In the genomic region with DNA sequence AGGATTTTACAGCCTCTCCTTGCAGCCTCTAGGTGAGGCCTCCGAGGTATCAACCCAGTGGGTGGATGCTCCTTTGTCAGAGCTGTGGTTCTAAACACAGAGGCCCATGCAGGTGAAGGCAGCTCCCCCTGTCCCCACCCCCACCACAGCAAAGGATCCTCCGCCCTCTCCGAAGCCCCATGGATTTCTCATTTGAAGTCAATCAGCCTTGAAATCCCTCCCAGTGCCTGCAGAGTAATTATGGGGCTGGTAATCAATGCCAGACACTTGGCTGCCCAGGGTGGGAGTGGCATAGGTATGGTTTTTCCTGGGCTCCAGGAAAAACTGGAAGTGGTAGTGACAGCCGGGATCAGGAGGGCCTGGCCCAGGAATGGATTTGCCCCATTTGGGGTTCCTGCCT, we compare ENCODE assay signal across 24 cellular contexts.
DNase-seq lines count a peak whose midpoint lies in the region; ATAC-seq and TF ChIP-seq lines count a peak whose summit lies in the region.
"Had no signal": no experiment of that assay in that cellular context is flagged by ENCODE, and none has a peak within 500 bp of the region (broad histone marks: within the 10 kb centered on the region; RNA-seq: fewer than 3 reads in every experiment).

No MANE protein-coding gene starts in this region.

- no peak overlapping the region for H3K4me3 ChIP-seq in upper lobe of right lung
- H3K4me3 ChIP-seq: GM23338 had no signal

- intact Hi-C loops in upper lobe of right lung (cut with DNase I), result no loop called here

- DNase-seq in NCI-H1105 treated with DMSO at 0.1 percent for 48 hours (lab: John Stamatoyannopoulos, UW) (peak; percentile 19), NCI-H1105 (lab: John Stamatoyannopoulos, UW) (no peak), NCI-H146 treated with DMSO at 0.1 percent for 48 hours (lab: John Stamatoyannopoulos, UW; ENCODE audit: unreplicated experiment) (peak; percentile 44), NCI-H69 (lab: John Stamatoyannopoulos, UW) (peak; percentile 96), upper lobe of right lung (peak; percentile 25), T-helper 9 cell (no peak)
- DNase-seq: Calu3; CD8-positive, alpha-beta T cell; DMS153; DND-41; H9; KBM-7; MV-4-11; NCI-H1436; NCI-H2029 treated with DMSO at 0.1 percent for 48 hours; NCI-H526 treated with DMSO at 0.1 percent for 48 hours; NK-92 treated with Interleukin-12 subunit alpha and Interleukin-12 subunit beta, amount 100 ng/mL, for 24 hours; PC-3; SK-N-SH; SW 1271 had no signal

- no peaks in the 10 kb centered on the region for H3K4me1 ChIP-seq in upper lobe of right lung

- no peaks in the 10 kb centered on the region for H3K9me3 ChIP-seq in upper lobe of right lung
- H3K9me3 ChIP-seq: SK-N-SH had no signal

- ATAC-seq in upper lobe of right lung (no peak), HG02763 (IDR thresholded peaks at IDR 0.05; ENCODE audit: unreplicated experiment) (no peak)
- ATAC-seq: CD8-positive, alpha-beta T cell; GM23338; PC-3 had no signal

- peaks cover 4% of the 10 kb centered on the region for H3K27me3 ChIP-seq in upper lobe of right lung

- TF ChIP-seq CTCF in upper lobe of right lung (IDR thresholded peaks at IDR 0.05), result no peak

- H3K36me3 ChIP-seq in upper lobe of right lung, result no peaks in the 10 kb centered on the region

- H3K27ac ChIP-seq in upper lobe of right lung, result no peak overlapping the region
- H3K27ac ChIP-seq: 22Rv1, C4-2B had no signal

Comparison
In these comparisons a context has a peak if more than half of its experiments do, and no peak if none do; other contexts are left out.
1. DNase-seq: peak in NCI-H1105 treated with DMSO at 0.1 percent for 48 hours (single experiment), NCI-H146 treated with DMSO at 0.1 percent for 48 hours (single experiment), NCI-H69 (single experiment) and upper lobe of right lung (single experiment); none in NCI-H1105 (single experiment) and T-helper 9 cell (single experiment).